In genomic region chr11:9072790-9073189, GRCh38 we compare ENCODE assay signal across 23 cellular contexts. TPM values are rescaled to one million over a fixed set of nuclear protein-coding genes. Genes with fewer than 3 reads are reported as not detected.
"Had no signal": no experiment of that assay in that cellular context is flagged by ENCODE, and none has a peak within 500 bp of the region (broad histone marks: within the 10 kb centered on the region; RNA-seq: fewer than 3 reads in every experiment).

No MANE protein-coding gene starts in this region.

- H3K9me3 ChIP-seq: left ventricle myocardium inferior, mucosa of descending colon, neutrophil, sigmoid colon, spleen, suprapubic skin, thoracic aorta, tibial artery, vagina had no signal

- H3K79me2 ChIP-seq: parathyroid adenoma had no signal

- H2AFZ ChIP-seq: parathyroid adenoma had no signal

- FAIRE-seq: islet of Langerhans, small intestine had no signal

- H3K9ac ChIP-seq: parathyroid adenoma had no signal

- H3K27ac ChIP-seq: left ventricle myocardium inferior, neutrophil, parathyroid adenoma, sigmoid colon, suprapubic skin, thoracic aorta, tibial artery, vagina had no signal

- H3K27me3 ChIP-seq: sigmoid colon, spleen, tibial artery, vagina had no signal

- H3K4me3 ChIP-seq: left ventricle myocardium inferior, lung, mucosa of descending colon, sigmoid colon, spleen, suprapubic skin, thoracic aorta, tibial artery, vagina had no signal

- ATAC-seq: mucosa of descending colon; naive thymus-derived CD4-positive, alpha-beta T cell; right cardiac atrium; stimulated activated effector memory CD8-positive, alpha-beta T cell treated with anti-CD3 and anti-CD28 coated beads, Interleukin-12 subunit alpha, Interleukin-12 subunit beta, amount 100 ng/mL, for 72 hours had no signal

- H3K4me1 ChIP-seq: spleen, tibial artery had no signal

- H3K36me3 ChIP-seq: left ventricle myocardium inferior, neutrophil, sigmoid colon, spleen, suprapubic skin, thoracic aorta, vagina had no signal

- DNase-seq: hypothalamus; immature natural killer cell; left ventricle myocardium inferior; mesendoderm; midbrain; mucosa of descending colon; naive thymus-derived CD4-positive, alpha-beta T cell; occipital lobe; right cardiac atrium; sigmoid colon; spleen; stimulated activated CD4-positive, alpha-beta T cell treated with anti-CD3 and anti-CD28 coated beads, Interleukin-4, amount 100 ng/mL, for 24 hours; stimulated activated naive CD4-positive, alpha-beta T cell; tibial artery had no signal

RNA-seq across cellular contexts. Expression of gene SCUBE2, which starts 18.6 kb away (rescaled TPM):
- polyA plus RNA-seq: immature natural killer cell; naive thymus-derived CD4-positive, alpha-beta T cell had no signal
